Comparison of ENCODE assay signal across 22 cellular contexts in genomic region chr3:157313186-157313585, GRCh38.
"Had no signal": no experiment of that assay in that cellular context is flagged by ENCODE, and none has a peak within 500 bp of the region (broad histone marks: within the 10 kb centered on the region; RNA-seq: fewer than 3 reads in every experiment).

No MANE protein-coding gene starts in this region.

- H3K4me3 ChIP-seq: esophagus squamous epithelium, lower lobe of right lung, neural progenitor cell, prostate gland, sigmoid colon, testis, tibial artery had no signal

- H3K4me1 ChIP-seq: esophagus squamous epithelium, lower lobe of right lung, neural progenitor cell, prostate gland, testis had no signal

- H3K27me3 ChIP-seq: esophagus squamous epithelium, neural progenitor cell, sigmoid colon, testis, tibial artery had no signal

- H2AFZ ChIP-seq: neural progenitor cell had no signal

- ATAC-seq: effector memory CD8-positive, alpha-beta T cell; left ventricle myocardium superior; lower lobe of right lung; naive thymus-derived CD4-positive, alpha-beta T cell; right cardiac atrium; stimulated activated memory B cell treated with anti-CD40 and anti-IgM and Interleukin-4, amounts not matched to agents 10 μg/mL and 1 μg/mL and 100 μg/mL, for 72 hours; stimulated activated naive CD8-positive, alpha-beta T cell treated with anti-CD3 and anti-CD28 coated beads, Interleukin-15, Interleukin-2, amounts not matched to agents 100 U/mL and 50 U/mL, for 24 hours had no signal

- H3K9ac ChIP-seq: neural progenitor cell had no signal

- H3K9me3 ChIP-seq: esophagus squamous epithelium, lower lobe of right lung, prostate gland, sigmoid colon, testis, tibial artery had no signal

- DNase-seq: cortex of kidney; effector memory CD8-positive, alpha-beta T cell; esophagus squamous epithelium; foreskin melanocyte; glutamatergic neuron; hypothalamus; immature natural killer cell; islet precursor cell; kidney glomerular epithelial cell; left ventricle myocardium superior; lower lobe of right lung; naive thymus-derived CD4-positive, alpha-beta T cell; right cardiac atrium; sigmoid colon; stimulated activated CD4-positive, alpha-beta T cell treated with anti-CD3 and anti-CD28 coated beads, Interleukin-4, amount 100 ng/mL, for 4 hours; stimulated activated naive CD8-positive, alpha-beta T cell treated with anti-CD3 and anti-CD28 coated beads, Interleukin-15, Interleukin-2, amounts not matched to agents 100 U/mL and 50 U/mL, for 24 hours; substantia nigra; testis; tibial artery had no signal

- H3K27ac ChIP-seq: esophagus squamous epithelium, lower lobe of right lung, neural progenitor cell, prostate gland, sigmoid colon, testis, tibial artery had no signal

- H3K36me3 ChIP-seq: esophagus squamous epithelium, lower lobe of right lung, neural progenitor cell, prostate gland, sigmoid colon, tibial artery had no signal

- H3K4me2 ChIP-seq: neural progenitor cell had no signal
